7 cellular contexts compared by ENCODE assay signal in genomic region chr13:43905435-43906031, GRCh38. TPM values are rescaled to one million over a fixed set of nuclear protein-coding genes. Genes with fewer than 3 reads are reported as not detected.
A peak's percentile ranks its signal among the peaks of the same experiment; 100 is the strongest.
DNase-seq lines count a peak whose midpoint lies in the region; ATAC-seq and TF ChIP-seq lines count a peak whose summit lies in the region.

No MANE protein-coding gene starts in this region.

- peak; percentile 44 for ATAC-seq in HG02885 (IDR thresholded peaks at IDR 0.05; ENCODE audit: poor library complexity, unreplicated experiment)
- peak; percentile 65 for ATAC-seq in left ventricle myocardium superior
- ATAC-seq in GM19463 (IDR thresholded peaks at IDR 0.05; ENCODE audit: unreplicated experiment), result no peak

- H3K27me3 ChIP-seq in DOHH2 (ENCODE audit: control insufficient read depth, low read length), result no peaks in the 10 kb centered on the region
- H3K27me3 ChIP-seq in ascending aorta, result no peaks in the 10 kb centered on the region

- H3K9me2 ChIP-seq in DOHH2 (replicated peaks; ENCODE audit: control insufficient read depth, low read length), result no peaks in the 10 kb centered on the region

- no peak overlapping the region for H3K4me3 ChIP-seq in DOHH2 (ENCODE audit: low read length)
- no peak overlapping the region for H3K4me3 ChIP-seq in ascending aorta
- H3K4me3 ChIP-seq in retinal pigment epithelial cell (ENCODE audit: low read length), result no peak overlapping the region

- H3K79me2 ChIP-seq in DOHH2 (ENCODE audit: control insufficient read depth, low read length), result no peaks in the 10 kb centered on the region

- no peaks in the 10 kb centered on the region for H3F3A ChIP-seq in DOHH2 (ENCODE audit: control insufficient read depth, insufficient read depth)

- intact Hi-C loops in ascending aorta (cut with DNase I), result loop anchor here (5.0 to 10.0 kb wide), 3 partner anchors 289 to 1067 kb away; no protein-coding TSS in a partner anchor
- intact Hi-C loops in left ventricle myocardium superior (cut with micrococcal nuclease), result loop anchor here (10.0 kb wide), 2 partner anchors 139 to 569 kb away; no protein-coding TSS in a partner anchor

- H3K27ac ChIP-seq in DOHH2 (ENCODE audit: low read depth, low read length) (no peak overlapping the region), ascending aorta (no peak overlapping the region)

- no peaks in the 10 kb centered on the region for H4K20me1 ChIP-seq in DOHH2 (ENCODE audit: control insufficient read depth, insufficient read depth, low read depth, low read length)

- H3K9me3 ChIP-seq in DOHH2 (ENCODE audit: control insufficient read depth, insufficient read depth, low read length), result no peaks in the 10 kb centered on the region
- no peaks in the 10 kb centered on the region for H3K9me3 ChIP-seq in ascending aorta

- DNase-seq in NCI-H82 (lab: John Stamatoyannopoulos, UW) (peak; percentile 87), ascending aorta (ENCODE audit: low spot score in 2 of 2) (no peak), left ventricle myocardium superior (no peak), retinal pigment epithelial cell (ENCODE audit: low read depth) (peak; percentile 23)

- no peaks in the 10 kb centered on the region for H3K36me3 ChIP-seq in DOHH2 (ENCODE audit: control insufficient read depth, low read length)
- H3K36me3 ChIP-seq in ascending aorta, result no peaks in the 10 kb centered on the region

- peaks cover 7% of the 10 kb centered on the region for H3K4me1 ChIP-seq in DOHH2 (ENCODE audit: control insufficient read depth, low read length)
- no peaks in the 10 kb centered on the region for H3K4me1 ChIP-seq in ascending aorta

- H3K4me2 ChIP-seq in DOHH2 (ENCODE audit: low read length), result no peak overlapping the region

- TF ChIP-seq CTCF in DOHH2 (IDR thresholded peaks at IDR 0.05; ENCODE audit: low read depth, low read length, poor library complexity, severe bottlenecking), result peak; percentile 70
- peak; percentile 74 to 87 (median 79) for TF ChIP-seq CTCF in ascending aorta (IDR thresholded peaks at IDR 0.05)
- TF ChIP-seq CTCF in retinal pigment epithelial cell (conservative IDR thresholded peaks at IDR 0.05; ENCODE audit: low read depth, low read length), result peak; percentile 69

RNA-seq across cellular contexts. Expression of gene LACC1, which starts 25.8 kb away (rescaled TPM):
- total RNA-seq in ascending aorta, result 6.3 TPM
- total RNA-seq in left ventricle myocardium superior, result 3.9 TPM

RNA-seq across cellular contexts. Expression of gene CCDC122, which starts 26.0 kb away (rescaled TPM):
- total RNA-seq in ascending aorta, result 0.64 TPM
- 3.6 TPM for total RNA-seq in left ventricle myocardium superior

Comparison
In these comparisons a context has a peak if more than half of its experiments do, and no peak if none do; other contexts are left out.
1. DNase-seq: peak in NCI-H82 (single experiment) and retinal pigment epithelial cell (single experiment); none in ascending aorta (0 of 2) and left ventricle myocardium superior (single experiment).
2. Peak in every context shown above with its lines, with median percentiles within 50 percentile points of each other: CTCF ChIP-seq.